In genomic region chr2:26970928-26971627, GRCh38 we compare ENCODE assay signal across 1 cellular context.
A peak's percentile ranks its signal among the peaks of the same experiment; 100 is the strongest.
TF ChIP-seq lines count a peak whose summit lies in the region.

No MANE protein-coding gene starts in this region.

TF ChIP-seq in K562, 482 proteins besides CTCF, POLR2A, EP300 and RAD21 (continued from another document and continues in another):
- 0 out of 4 replicates have a peak, but pooled peaks of 1 of the 2 experiments have one; percentile 18 for TF ChIP-seq BCLAF1 (IDR thresholded peaks at IDR 0.05; ENCODE audit: borderline replicate concordance in 1 of 2, control insufficient read depth in 1 of 2, low read depth in 2 of 2, low read length in 1 of 2)
- TF ChIP-seq SMARCA5 (IDR thresholded peaks at IDR 0.05): 0 out of 2 replicates have a peak, but pooled peaks have one; percentile 36
- no peak for TF ChIP-seq ZBTB7A (IDR thresholded peaks at IDR 0.05; ENCODE audit: borderline replicate concordance, control insufficient read depth, low read depth, low read length)
- TF ChIP-seq RCOR1 (IDR thresholded peaks at IDR 0.05; ENCODE audit: borderline replicate concordance in 1 of 2, low read depth in 2 of 2, low read length in 2 of 2): peak in 1 of 2 experiments; percentile 7; a peak in 1 of 4 replicates
- TF ChIP-seq ZBTB40 (IDR thresholded peaks at IDR 0.05): peak; percentile 68
- TF ChIP-seq ZBTB40 (CRISPR knock-in tag; IDR thresholded peaks at IDR 0.05): no peak
- TF ChIP-seq POLR2B (IDR thresholded peaks at IDR 0.05; ENCODE audit: low read depth, partially characterized antibody): peak; percentile 37
- peak; percentile 9; the same call in 1 of the 2 replicates for TF ChIP-seq ZNF740 (CRISPR knock-in tag; IDR thresholded peaks at IDR 0.05)
- no peak for TF ChIP-seq ZNF740 (tag; IDR thresholded peaks at IDR 0.05)
- TF ChIP-seq STAT5A (IDR thresholded peaks at IDR 0.05; ENCODE audit: borderline replicate concordance, low read length): no peak
- TF ChIP-seq SMARCE1 (IDR thresholded peaks at IDR 0.05): 0 out of 2 replicates have a peak, but pooled peaks have one; percentile 24
- peak; percentile 77; the same call in 1 of the 2 replicates for TF ChIP-seq ZFX (CRISPR knock-in tag; IDR thresholded peaks at IDR 0.05)
- TF ChIP-seq KAT7 (CRISPR knock-in tag; IDR thresholded peaks at IDR 0.05; ENCODE audit: borderline replicate concordance): peak; percentile 84
- TF ChIP-seq ZBTB1 (CRISPR knock-in tag; IDR thresholded peaks at IDR 0.05; ENCODE audit: borderline replicate concordance, low read depth): 0 out of 2 replicates have a peak, but pooled peaks have one; percentile 16
- TF ChIP-seq TFAP4 (CRISPR knock-in tag; IDR thresholded peaks at IDR 0.05; ENCODE audit: borderline replicate concordance): peak; percentile 23; the same call in 1 of the 2 replicates
- TF ChIP-seq KDM5B (IDR thresholded peaks at IDR 0.05; ENCODE audit: insufficient replicate concordance, low read depth, low read length): peak; percentile 46
- peak in 1 of 2 experiments; percentile 48; a peak in 1 of 4 replicates for TF ChIP-seq UBTF (IDR thresholded peaks at IDR 0.05; ENCODE audit: borderline replicate concordance in 1 of 2, low read depth in 2 of 2, low read length in 2 of 2)
- TF ChIP-seq ZBED1 (IDR thresholded peaks at IDR 0.05): no peak
- 0 out of 2 replicates have a peak, but pooled peaks have one; percentile 24 for TF ChIP-seq LCOR (CRISPR knock-in tag; IDR thresholded peaks at IDR 0.05)
- peak; percentile 28; the same call in 1 of the 2 replicates for TF ChIP-seq CTBP1 (IDR thresholded peaks at IDR 0.05; ENCODE audit: borderline replicate concordance)
- no peak for TF ChIP-seq HNRNPK (IDR thresholded peaks at IDR 0.05; ENCODE audit: low read depth, low read length, poor library complexity, severe bottlenecking)
- peak; percentile 89 for TF ChIP-seq ZNF263 (CRISPR knock-in tag; IDR thresholded peaks at IDR 0.05; ENCODE audit: borderline replicate concordance)
- TF ChIP-seq SUPT5H (IDR thresholded peaks at IDR 0.05): 0 out of 2 replicates have a peak, but pooled peaks have one; percentile 21
- TF ChIP-seq NCOA1 (IDR thresholded peaks at IDR 0.05; ENCODE audit: low read depth): 0 out of 2 replicates have a peak, but pooled peaks have one; percentile 35
- peak; percentile 42; the same call in 1 of the 2 replicates for TF ChIP-seq PHF8 (IDR thresholded peaks at IDR 0.05; ENCODE audit: borderline replicate concordance, low read length)
- peak; percentile 51; the same call in 1 of the 2 replicates for TF ChIP-seq ZNF175 (CRISPR knock-in tag; IDR thresholded peaks at IDR 0.05; ENCODE audit: low read depth)
- TF ChIP-seq ARID1B (IDR thresholded peaks at IDR 0.05): peak; percentile 24; the same call in 1 of the 2 replicates
- TF ChIP-seq SIN3A (IDR thresholded peaks at IDR 0.05; ENCODE audit: borderline replicate concordance in 2 of 2, control insufficient read depth in 1 of 2, low read depth in 2 of 2, low read length in 2 of 2): peak in 1 of 2 experiments; percentile 21; a peak in 1 of 4 replicates
- TF ChIP-seq ZNF140 (CRISPR knock-in tag; IDR thresholded peaks at IDR 0.05): no peak
- TF ChIP-seq CTCFL (IDR thresholded peaks at IDR 0.05; ENCODE audit: borderline replicate concordance, insufficient read depth, low read depth, low read length, poor library complexity, severe bottlenecking): no peak
- TF ChIP-seq AFF1 (IDR thresholded peaks at IDR 0.05; ENCODE audit: low read depth in 1 of 2, partially characterized antibody in 2 of 2): peak; percentile 24 to 72
